Comparison of ENCODE assay signal across 8 cellular contexts in genomic region chr9:39464122-39464777, GRCh38.
DNase-seq lines count a peak whose midpoint lies in the region; ATAC-seq, FAIRE-seq and TF ChIP-seq lines count a peak whose summit lies in the region.
"Not testable (repeated sequence)": the region's sequence is repeated elsewhere in the genome, so short reads cannot be mapped to it uniquely, and the experiment has no call there.

No MANE protein-coding gene starts in this region.

- in situ Hi-C loops in ACHN (cut with HindIII; ENCODE audit: low pct_ligation_motif_present, low pct_unique_long_range_greater_than_20kb, low sequenced_read_pairs), result not testable (repeated sequence)

- intact Hi-C loops in kidney (cut with DNase I); spleen (cut with DNase I; ENCODE audit: low total_unique reads): not testable (repeated sequence)

- H3K27ac ChIP-seq in kidney (ENCODE audit: low read depth in 2 of 2, low read length in 2 of 2), result not testable (repeated sequence)
- peak overlapping the region; percentile 27 to 84 (median 72) for H3K27ac ChIP-seq in spleen

- not testable (repeated sequence) for H3K27me3 ChIP-seq in spleen (replicated peaks in 1 of 7)

- H3K9ac ChIP-seq in kidney (ENCODE audit: low read length in 2 of 2), result peak overlapping the region in 1 of 2 donors; percentile 51

- TF ChIP-seq CTCF in kidney (IDR thresholded peaks at IDR 0.05; ENCODE audit: borderline replicate concordance, extremely low read depth, insufficient read depth); spleen (IDR thresholded peaks at IDR 0.05 in 8 of 11, conservative IDR thresholded peaks at IDR 0.05 in 3 of 11): not testable (repeated sequence)

- 0 to 1% (median 0%) methylated on average over 26 to 46 of the region's 46 CpGs for WGBS in spleen, 5 donors

- ATAC-seq in GM19372 (IDR thresholded peaks at IDR 0.05; ENCODE audit: low read depth, unreplicated experiment) (peak; percentile 94), HG03457 (IDR thresholded peaks at IDR 0.05; ENCODE audit: unreplicated experiment) (peak; percentile 98)

- DNase-seq in ACHN (peak; percentile 75), NCI-H510A (lab: John Stamatoyannopoulos, UW) (peak; percentile 10), cerebellar cortex (ENCODE audit: low spot score) (peak; percentile 90), kidney (peak; percentile 92), spleen (peak; percentile 93)
- peak; percentile 48 to 52 for DNase-seq in activated CD4-positive, alpha-beta T cell treated with anti-CD3 and anti-CD28 coated beads for 24 hours (ENCODE audit: low read depth in 2 of 2)

- not testable (repeated sequence) for TF ChIP-seq POLR2A in spleen (IDR thresholded peaks at IDR 0.05)

- FAIRE-seq in kidney (lab: Jason Lieb, UNC), result peak; percentile 78

- H3K4me3 ChIP-seq in kidney (ENCODE audit: low read length in 2 of 2) (peak overlapping the region; percentile 64 to 67), spleen (peak overlapping the region; percentile 23 to 69 (median 41))

- H3K4me1 ChIP-seq in kidney (ENCODE audit: control insufficient read depth in 1 of 2, insufficient read depth in 1 of 2, low read depth in 1 of 2, low read length in 2 of 2); spleen: not testable (repeated sequence)

- H3K9me3 ChIP-seq in kidney (ENCODE audit: control insufficient read depth in 1 of 2, low read length in 2 of 2); spleen: not testable (repeated sequence)

- H3K36me3 ChIP-seq in kidney (ENCODE audit: control insufficient read depth in 1 of 2, insufficient read depth in 2 of 2, low read length in 2 of 2); spleen: not testable (repeated sequence)

Comparison
In these comparisons a context has a peak if more than half of its experiments do, and no peak if none do; other contexts are left out.
1. DNase-seq: peak in every context shown above with its lines; median percentile 93 in spleen; 92 in kidney; 90 in cerebellar cortex; 75 in ACHN; 50 in activated CD4-positive, alpha-beta T cell treated with anti-CD3 and anti-CD28 coated beads for 24 hours; 10 in NCI-H510A.